14 cellular contexts compared by ENCODE assay signal in the genomic region with DNA sequence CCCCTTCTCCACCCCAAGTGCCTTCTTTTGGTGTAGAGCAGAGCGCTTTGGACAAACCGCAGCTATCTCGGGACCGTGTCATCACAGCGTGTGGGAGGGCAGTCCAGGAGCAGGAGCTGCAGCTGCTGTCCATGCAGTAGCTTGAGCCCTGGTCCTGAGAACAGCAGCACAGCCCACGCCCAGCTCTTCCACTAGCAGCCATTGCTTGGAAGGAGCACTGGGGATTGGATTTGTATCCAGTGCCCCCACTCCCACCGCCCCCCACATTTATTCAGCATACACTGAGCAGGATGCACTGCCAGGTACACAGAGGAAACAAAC.
DNase-seq lines count a peak whose midpoint lies in the region; ATAC-seq and TF ChIP-seq lines count a peak whose summit lies in the region.
"Had no signal": no experiment of that assay in that cellular context is flagged by ENCODE, and none has a peak within 500 bp of the region (broad histone marks: within the 10 kb centered on the region; RNA-seq: fewer than 3 reads in every experiment).

No MANE protein-coding gene starts in this region.

- TF ChIP-seq CTCF in A673 (conservative IDR thresholded peaks at IDR 0.05; ENCODE audit: low read depth, low read length) (no peak), choroid plexus epithelial cell (conservative IDR thresholded peaks at IDR 0.05; ENCODE audit: low read depth, low read length) (no peak), HFFc6 (IDR thresholded peaks at IDR 0.05) (no peak)

- peaks cover 4% of the 10 kb centered on the region for H3K27me3 Mint-ChIP-seq in HFFc6 (ENCODE audit: insufficient read depth)

- CTCF ChIA-PET in A673 (lab: Charles Lee), result no interaction called here

- no peak for ATAC-seq in GM21360 (IDR thresholded peaks at IDR 0.05; ENCODE audit: unreplicated experiment)

- no peak for DNase-seq in A673 (ENCODE audit: low spot score)
- peak; percentile 46 for DNase-seq in MV-4-11 (lab: John Stamatoyannopoulos, UW)
- peak; percentile 56 for DNase-seq in choroid plexus epithelial cell (ENCODE audit: low read depth)
- peak; percentile 62 for DNase-seq in myocyte (ENCODE audit: low read depth)
- DNase-seq in HFFc6, result no peak
- no peak for DNase-seq in kidney glomerular epithelial cell (lab: John Stamatoyannopoulos, UW)
- DNase-seq in NCI-H748 (lab: John Stamatoyannopoulos, UW; ENCODE audit: unreplicated experiment), result no peak
- DNase-seq: activated effector memory CD4-positive, alpha-beta T cell treated with Interleukin-2 at 50 U/mL for 16 hours; DND-41; NCI-H146; NCI-H774; sigmoid colon; SW 1271 had no signal

- H3K9me3 ChIP-seq in A673 (ENCODE audit: low read depth, low read length, poor library complexity, severe bottlenecking), result no peaks in the 10 kb centered on the region
- H3K9me3 ChIP-seq: sigmoid colon had no signal

- H3K36me3 ChIP-seq in A673 (ENCODE audit: insufficient read depth, low read length, poor library complexity, severe bottlenecking), result no peaks in the 10 kb centered on the region
- H3K36me3 ChIP-seq: sigmoid colon had no signal

- peak overlapping the region; percentile 28 for H3K27ac ChIP-seq in A673 (ENCODE audit: low read depth, low read length, poor library complexity, severe bottlenecking)
- H3K27ac ChIP-seq: sigmoid colon had no signal

- POLR2A ChIA-PET in A673 (lab: Charles Lee; ENCODE audit: low non-redundant PET), result no interaction called here

- H3K27me3 ChIP-seq in A673 (replicated peaks; ENCODE audit: insufficient read depth, low read depth, low read length, poor library complexity), result no peaks in the 10 kb centered on the region
- H3K27me3 ChIP-seq: sigmoid colon had no signal

- no TSS peak for BruUV-seq in A673 (replicated peaks; lab: Mats Ljungman, UMichigan)

- peaks cover 75% of the 10 kb centered on the region for H3K4me1 ChIP-seq in A673 (ENCODE audit: insufficient read depth, low read length, poor library complexity, severe bottlenecking)

- H3K9me3 Mint-ChIP-seq in HFFc6, result no peaks in the 10 kb centered on the region

- no peak overlapping the region for H3K27ac Mint-ChIP-seq in HFFc6

- H3K4me3 Mint-ChIP-seq in HFFc6, result no peak overlapping the region

- no peak overlapping the region for H3K4me3 ChIP-seq in A673 (ENCODE audit: low read depth, low read length, poor library complexity, severe bottlenecking)
- H3K4me3 ChIP-seq in choroid plexus epithelial cell (ENCODE audit: low read depth, low read length), result no peak overlapping the region
- H3K4me3 ChIP-seq: sigmoid colon had no signal

- peaks cover 26% of the 10 kb centered on the region for H3K4me1 Mint-ChIP-seq in HFFc6 (ENCODE audit: low read depth)

- intact Hi-C loops in A673 (cut with micrococcal nuclease; ENCODE audit: unreplicated experiment), result loop anchor here (10.0 kb wide), 1 partner anchor 547 kb away; a partner anchor contains a TSS

- no peaks in the 10 kb centered on the region for H3K36me3 Mint-ChIP-seq in HFFc6 (ENCODE audit: low read depth)

Comparison
In these comparisons a context has a peak if more than half of its experiments do, and no peak if none do; other contexts are left out.
1. DNase-seq: peak in MV-4-11 (single experiment), choroid plexus epithelial cell (single experiment) and myocyte (single experiment); none in A673 (single experiment), HFFc6 (single experiment), kidney glomerular epithelial cell (single experiment) and NCI-H748 (single experiment).